In genomic region chrX:128901018-128901417, GRCh38 we compare ENCODE assay signal across 9 cellular contexts.
"Had no signal": no experiment of that assay in that cellular context is flagged by ENCODE, and none has a peak within 500 bp of the region (broad histone marks: within the 10 kb centered on the region; RNA-seq: fewer than 3 reads in every experiment).

No MANE protein-coding gene starts in this region.

- FAIRE-seq: HTR-8/SVneo had no signal

- ATAC-seq: HCT116 had no signal

- H3K9me3 ChIP-seq: HAP-1 had no signal

- DNase-seq: GM23248, GOT3, H7, HFFc6, KBM-7 had no signal

- H3K27ac Mint-ChIP-seq: HFFc6 had no signal

- H3K4me1 ChIP-seq: HAP-1 had no signal

- H3K4me2 ChIP-seq: KMS-11 had no signal

- H3K4me3 Mint-ChIP-seq: HFFc6 had no signal

- H3K27ac ChIP-seq: GM23248, KMS-11 had no signal

- H3K9ac ChIP-seq: GM23248, KMS-11 had no signal

- H3K4me3 ChIP-seq: GM23248, HAP-1 had no signal

- H3K36me3 ChIP-seq: HAP-1 had no signal

- H2AFZ ChIP-seq: GM23248 had no signal
